ENCODE assay signal across 9 cellular contexts in genomic region chr9:19050637-19051591, GRCh38. TPM values are rescaled to one million over a fixed set of nuclear protein-coding genes. Genes with fewer than 3 reads are reported as not detected.
A peak's percentile ranks its signal among the peaks of the same experiment; 100 is the strongest.
DNase-seq lines count a peak whose midpoint lies in the region; ATAC-seq, FAIRE-seq and TF ChIP-seq lines count a peak whose summit lies in the region.
"Had no signal": no experiment of that assay in that cellular context is flagged by ENCODE, and none has a peak within 500 bp of the region (broad histone marks: within the 10 kb centered on the region; RNA-seq: fewer than 3 reads in every experiment).

No MANE protein-coding gene starts in this region.

- no peaks in the 10 kb centered on the region for H3K27me3 Mint-ChIP-seq in mesothelial cell of epicardium (ENCODE audit: low read depth)

- H3K4me1 ChIP-seq in A549 (peaks cover 21% of the 10 kb centered on the region), GM12878 (ENCODE audit: control insufficient read depth, insufficient read depth, low read length) (peaks cover 5% of the 10 kb centered on the region)

- CTCF ChIA-PET in A549 (lab: Yijun Ruan, JAX) (interaction anchor here (0.6 to 5.3 kb wide), 4 partner anchors 125 to 413 kb away, joined by 3 to 57 read pairs (median 12); no protein-coding TSS in a partner anchor), GM12878 (lab: Yijun Ruan, JAX) (interaction anchor here (0.6 to 3.8 kb wide), 16 partner anchors 12 to 1304 kb away, joined by 3 to 40 read pairs (median 4); no protein-coding TSS in a partner anchor)

- DNase-seq in A549 (ENCODE audit: low read depth in 1 of 2, low spot score in 1 of 2), result no peak
- no peak for DNase-seq in HFF-Myc (ENCODE audit: extremely low read depth, low read depth)
- DNase-seq in GM12878 (ENCODE audit: low read depth, low spot score), result no peak
- no peak for DNase-seq in mesothelial cell of epicardium (ENCODE audit: low spot score in 2 of 2, unreplicated experiment in 2 of 2)
- no peak for DNase-seq in stimulated activated CD4-positive, alpha-beta T cell treated with anti-CD3 and anti-CD28 coated beads, Interleukin-2, amount 100 ng/mL, for 48 hours
- DNase-seq in posterior vena cava (ENCODE audit: low spot score), result no peak
- DNase-seq in stimulated activated CD4-positive, alpha-beta T cell treated with anti-CD3 and anti-CD28 coated beads, Interleukin-4, amount 100 ng/mL, for 1 hour, result no peak

- no peak for TF ChIP-seq RAD21 in A549 (conservative IDR thresholded peaks at IDR 0.05 in 1 of 2, IDR thresholded peaks at IDR 0.05 in 1 of 2)
- no peak for TF ChIP-seq RAD21 in GM12878 (IDR thresholded peaks at IDR 0.05; ENCODE audit: insufficient read depth, low read depth, low read length)

- H3K4me3 Mint-ChIP-seq in mesothelial cell of epicardium, result peak overlapping the region; percentile 89

- SMC1A ChIA-PET in GM12878 (lab: Charles Lee; ENCODE audit: uncharacterized antibody, unreplicated experiment), result interaction anchor here (0.8 to 3.0 kb wide), 14 partner anchors 9 to 416 kb away, joined by 3 to 15 read pairs (median 4); no protein-coding TSS in a partner anchor

- FAIRE-seq in A549 (lab: Jason Lieb, UNC) (no peak), GM12878 (lab: Jason Lieb, UNC) (no peak)
- FAIRE-seq: colon had no signal

- H2AFZ ChIP-seq in GM12878 (ENCODE audit: control insufficient read depth, low read depth, low read length), result no peak overlapping the region

- H3K27me3 ChIP-seq in GM12878 (replicated peaks in 1 of 2; ENCODE audit: control insufficient read depth in 2 of 2, insufficient read depth in 2 of 2, low read length in 1 of 2), result no peaks in the 10 kb centered on the region

- H3K36me3 ChIP-seq in GM12878 (ENCODE audit: control insufficient read depth in 2 of 2, insufficient read depth in 2 of 2, low read length in 1 of 2), result no peaks in the 10 kb centered on the region

- 0 out of 2 replicates have a peak, but pooled peaks cover 3% of the 10 kb centered on the region for H4K20me1 ChIP-seq in GM12878 (ENCODE audit: control insufficient read depth, insufficient read depth)

- H3K4me3 ChIP-seq in A549 (peak overlapping the region; percentile 82), HFF-Myc (replicated peaks; ENCODE audit: low read depth, low read length) (peak overlapping the region; percentile 91), GM12878 (peak overlapping the region; percentile 88)

- H3K27ac ChIP-seq in A549 (peak overlapping the region; percentile 92 to 95; a peak in 4 of 6 replicates), GM12878 (ENCODE audit: control insufficient read depth, insufficient read depth) (no peak overlapping the region)

- TF ChIP-seq CTCF in A549 (IDR thresholded peaks at IDR 0.05) (no peak), HFF-Myc (IDR thresholded peaks at IDR 0.05; ENCODE audit: low read depth, low read length, missing control alignments) (no peak), GM12878 (IDR thresholded peaks at IDR 0.05 in 2 of 3, conservative IDR thresholded peaks at IDR 0.05 in 1 of 3; ENCODE audit: control insufficient read depth in 2 of 3, extremely low read depth in 1 of 3, insufficient read depth in 1 of 3, low read depth in 3 of 3, low read length in 3 of 3) (no peak), mesothelial cell of epicardium (IDR thresholded peaks at IDR 0.05; ENCODE audit: unreplicated experiment) (no peak)

- in situ Hi-C loops in GM12878 (cut with MboI), result loop anchor here (5.0 kb wide), 1 partner anchor 121 kb away; no protein-coding TSS in a partner anchor

- TF ChIP-seq POLR2A in A549 (IDR thresholded peaks at IDR 0.05; ENCODE audit: low read length) (no peak), GM12878 (IDR thresholded peaks at IDR 0.05; ENCODE audit: low read depth, low read length) (no peak)

- H3K9ac ChIP-seq in GM12878 (ENCODE audit: control insufficient read depth, insufficient read depth, low read length), result peak overlapping the region; percentile 79; the same call in 1 of the 2 replicates

- H3K79me2 ChIP-seq in GM12878 (ENCODE audit: control insufficient read depth, insufficient read depth, low read length), result peaks cover 27% of the 10 kb centered on the region

- TF ChIP-seq EP300 in A549 (IDR thresholded peaks at IDR 0.05) (no peak), GM12878 (IDR thresholded peaks at IDR 0.05; ENCODE audit: borderline replicate concordance in 1 of 2, control insufficient read depth in 1 of 2, low read depth in 2 of 2, low read length in 2 of 2) (no peak)

- H3K4me2 ChIP-seq in A549 (peak overlapping the region; percentile 93), GM12878 (ENCODE audit: control insufficient read depth, insufficient read depth) (peak overlapping the region; percentile 75)

- intact Hi-C loops in GM12878 (cut with micrococcal nuclease; ENCODE audit: unreplicated experiment), result no loop called here
- intact Hi-C loops in posterior vena cava (cut with DNase I), result loop anchor here in 1 of 2 donors (10.0 kb wide), 1 partner anchor 54 kb away; the partner anchor contains the start of gene HAUS6

- POLR2A ChIA-PET in A549 (lab: Yijun Ruan, JAX) (interaction anchor here (0.5 to 1.3 kb wide), 2 partner anchors 15 to 180 kb away, joined by 3 to 4 read pairs; partner anchors contain the start of gene DENND4C), GM12878 (lab: Charles Lee) (interaction anchor here (0.5 to 1.1 kb wide), 6 partner anchors 53 to 408 kb away, joined by 3 to 8 read pairs (median 4); partner anchors contain the start of gene DENND4C)

- peaks cover 2% of the 10 kb centered on the region for H3K36me3 Mint-ChIP-seq in mesothelial cell of epicardium

- peaks cover 32% of the 10 kb centered on the region for H3K4me1 Mint-ChIP-seq in mesothelial cell of epicardium

- peak overlapping the region; percentile 97 for H3K27ac Mint-ChIP-seq in mesothelial cell of epicardium

- ATAC-seq in A549, result no peak
- no peak for ATAC-seq in GM12878
- no peak for ATAC-seq in HG02981 (IDR thresholded peaks at IDR 0.05; ENCODE audit: unreplicated experiment)

- no peaks in the 10 kb centered on the region for H3K9me3 Mint-ChIP-seq in mesothelial cell of epicardium

- RAD21 ChIA-PET in GM12878 (lab: Charles Lee; ENCODE audit: unreplicated experiment), result interaction anchor here (0.7 to 3.4 kb wide), 5 partner anchors 46 to 407 kb away, joined by 3 to 64 read pairs (median 5); no protein-coding TSS in a partner anchor

- no TSS peak for BruUV-seq in GM12878 (replicated peaks; lab: Mats Ljungman, UMichigan)

- H3K9me3 ChIP-seq in A549 (no peaks in the 10 kb centered on the region), GM12878 (replicated peaks; ENCODE audit: control insufficient read depth, insufficient read depth, low read length) (no peaks in the 10 kb centered on the region)

- 61% methylated on average over 12 of the region's 12 CpGs for WGBS in A549 (ENCODE audit: missing lambda C conversion rate)
- WGBS in GM12878 (ENCODE audit: insufficient coverage, insufficient replicate concordance, low lambda C conversion rate, missing lambda C conversion rate), result 40% methylated on average over 12 of the region's 12 CpGs

RNA-seq across cellular contexts. Expression of gene RRAGA, which starts 1.7 kb away (rescaled TPM):
- polyA plus RNA-seq in A549 (2011; rRNA removed) (133 and 136 TPM in 2 replicates), A549 (2017; fragmentation: RNase III; extraction: RNeasy Plus Mini Kit Qiagen cat#74134 plus additional on column Dnase treatment) (106 to 117 TPM (median 115 TPM) in 3 replicates), GM12878 (2011; rRNA removed) (54.4 and 64.4 TPM in 2 replicates), GM12878 (2014; fragmentation: Illumina TruSeq; extraction: Trizol) (36.5 and 38.4 TPM in 2 replicates), GM12878 (2014; fragmentation: Nextera tagmentation; extraction: Ambion mirVana) (10 to 100 TPM; 10.1 to 19.3 TPM), GM12878 (2014; rRNA removed) (39.3 and 39.8 TPM in 2 replicates), GM12878 (2016; fragmentation: Nextera tagmentation; extraction: Ambion mirVana) (10 to 100 TPM; 74.2 to 74.6 TPM)
- 74.1 and 93.8 TPM in 2 replicates for polyA plus RNA-seq in A549 (2012; cell fraction: cytosol; rRNA removed)
- polyA plus RNA-seq in A549 (2012; cell fraction: nucleus; rRNA removed), result 55.1 and 71.7 TPM in 2 replicates
- 76.7 and 96.9 TPM in 2 replicates for polyA minus RNA-seq in A549 (2011; rRNA and poly(A)+ RNA removed)
- total RNA-seq in GM12878 (2013; cell fraction: nucleolus; rRNA removed), result 14.9 and 16.6 TPM in 2 replicates
- total RNA-seq in GM12878 (2014; rRNA removed) (23.5 and 26.0 TPM in 2 replicates), GM12878 (2014; rRNA removed; fragmentation: Illumina TruSeq; extraction: Trizol) (22.8 and 23.2 TPM in 2 replicates), GM12878 (2021) (41.4 and 44.5 TPM in 2 replicates), mesothelial cell of epicardium (56.6 to 58.2 TPM (median 56.6 TPM) in 3 replicates), posterior vena cava (10 to 100 TPM; 88.3 to 88.7 TPM)
- polyA plus RNA-seq in GM12878 (2011; ENCODE audit: low read depth), result 31.6 TPM
- 50.4 and 53.2 TPM in 2 replicates for polyA plus RNA-seq in GM12878 (2011; cell fraction: cytosol; rRNA removed)
- polyA plus RNA-seq in GM12878 (2011; cell fraction: nucleus; rRNA removed), result 37.1 and 43.1 TPM in 2 replicates
- polyA plus RNA-seq in GM12878 (2012), result 30.7 and 37.2 TPM in 2 replicates
- polyA minus RNA-seq in GM12878 (2011; rRNA and poly(A)+ RNA removed), result 47.8 and 51.2 TPM in 2 replicates
- 13.8 and 14.0 TPM in 2 replicates for polyA minus RNA-seq in GM12878 (2011; cell fraction: cytosol; rRNA and poly(A)+ RNA removed)
- 34.1 and 41.9 TPM in 2 replicates for polyA minus RNA-seq in GM12878 (2011; cell fraction: nucleus; rRNA and poly(A)+ RNA removed)

RNA-seq across cellular contexts. Expression of gene SAXO1, which starts 17.9 kb away (rescaled TPM):
- polyA plus RNA-seq in A549 (2011; rRNA removed) (not detected in 2 replicates), A549 (2017; fragmentation: RNase III; extraction: RNeasy Plus Mini Kit Qiagen cat#74134 plus additional on column Dnase treatment) (not detected in 3 replicates), GM12878 (2011; rRNA removed) (under 0.01 TPM in 1 of 2 replicates, not detected in the other), GM12878 (2014; fragmentation: Illumina TruSeq; extraction: Trizol) (0.01 TPM in 1 of 2 replicates, not detected in the other), GM12878 (2014; fragmentation: Nextera tagmentation; extraction: Ambion mirVana) (not detected), GM12878 (2014; rRNA removed) (not detected in 2 replicates), GM12878 (2016; fragmentation: Nextera tagmentation; extraction: Ambion mirVana) (not detected)
- polyA plus RNA-seq in A549 (2012; cell fraction: cytosol; rRNA removed), result not detected in 2 replicates
- not detected in 2 replicates for polyA plus RNA-seq in A549 (2012; cell fraction: nucleus; rRNA removed)
- polyA minus RNA-seq in A549 (2011; rRNA and poly(A)+ RNA removed), result not detected in 2 replicates
- 0.15 and 0.46 TPM in 2 replicates for total RNA-seq in GM12878 (2013; cell fraction: nucleolus; rRNA removed)
- total RNA-seq in GM12878 (2014; rRNA removed) (0.11 TPM in 1 of 2 replicates, not detected in the other), GM12878 (2014; rRNA removed; fragmentation: Illumina TruSeq; extraction: Trizol) (not detected in 2 replicates), GM12878 (2021) (not detected in 2 replicates), mesothelial cell of epicardium (0.13 to 0.43 TPM (median 0.38 TPM) in 3 replicates), posterior vena cava (under 1 TPM; 0.05 to 0.28 TPM)
- not detected for polyA plus RNA-seq in GM12878 (2011; ENCODE audit: low read depth)
- not detected in 2 replicates for polyA plus RNA-seq in GM12878 (2011; cell fraction: cytosol; rRNA removed)
- 0.01 TPM in 1 of 2 replicates, not detected in the other for polyA plus RNA-seq in GM12878 (2011; cell fraction: nucleus; rRNA removed)
- polyA plus RNA-seq in GM12878 (2012), result not detected in 2 replicates
- polyA minus RNA-seq in GM12878 (2011; rRNA and poly(A)+ RNA removed), result 0.15 TPM in 2 replicates
- not detected in 2 replicates for polyA minus RNA-seq in GM12878 (2011; cell fraction: cytosol; rRNA and poly(A)+ RNA removed)
- not detected in 2 replicates for polyA minus RNA-seq in GM12878 (2011; cell fraction: nucleus; rRNA and poly(A)+ RNA removed)

RNA-seq across cellular contexts. Expression of gene HAUS6, which starts 51.8 kb away (rescaled TPM):
- 24.1 and 34.6 TPM in 2 replicates for polyA plus RNA-seq in A549 (2011; rRNA removed)
- 6.7 and 6.9 TPM in 2 replicates for polyA plus RNA-seq in A549 (2012; cell fraction: cytosol; rRNA removed)
- polyA plus RNA-seq in A549 (2012; cell fraction: nucleus; rRNA removed), result 5.7 and 8.0 TPM in 2 replicates
- polyA plus RNA-seq in A549 (2017; fragmentation: RNase III; extraction: RNeasy Plus Mini Kit Qiagen cat#74134 plus additional on column Dnase treatment), result 21.9 to 23.8 TPM (median 22.4 TPM) in 3 replicates
- 12.4 and 13.5 TPM in 2 replicates for polyA minus RNA-seq in A549 (2011; rRNA and poly(A)+ RNA removed)
- total RNA-seq in GM12878 (2013; cell fraction: nucleolus; rRNA removed), result 33.5 and 34.2 TPM in 2 replicates
- 17.1 and 22.3 TPM in 2 replicates for total RNA-seq in GM12878 (2014; rRNA removed)
- total RNA-seq in GM12878 (2014; rRNA removed; fragmentation: Illumina TruSeq; extraction: Trizol), result 26.4 and 26.8 TPM in 2 replicates
- 17.4 and 18.0 TPM in 2 replicates for total RNA-seq in GM12878 (2021)
- polyA plus RNA-seq in GM12878 (2011; ENCODE audit: low read depth), result 3.9 TPM
- 17.5 and 29.3 TPM in 2 replicates for polyA plus RNA-seq in GM12878 (2011; rRNA removed)
- 6.3 and 6.9 TPM in 2 replicates for polyA plus RNA-seq in GM12878 (2011; cell fraction: cytosol; rRNA removed)
- 11.7 and 12.4 TPM in 2 replicates for polyA plus RNA-seq in GM12878 (2011; cell fraction: nucleus; rRNA removed)
- 6.0 and 9.0 TPM in 2 replicates for polyA plus RNA-seq in GM12878 (2012)
- 19.5 and 26.5 TPM in 2 replicates for polyA plus RNA-seq in GM12878 (2014; fragmentation: Illumina TruSeq; extraction: Trizol)
- polyA plus RNA-seq in GM12878 (2014; fragmentation: Nextera tagmentation; extraction: Ambion mirVana), result 1 to 10 TPM; 7.1 to 8.4 TPM
- 10.2 and 11.9 TPM in 2 replicates for polyA plus RNA-seq in GM12878 (2014; rRNA removed)
- 10 to 100 TPM; 13.0 to 14.9 TPM for polyA plus RNA-seq in GM12878 (2016; fragmentation: Nextera tagmentation; extraction: Ambion mirVana)
- polyA minus RNA-seq in GM12878 (2011; rRNA and poly(A)+ RNA removed), result 14.2 and 18.7 TPM in 2 replicates
- 6.1 and 7.7 TPM in 2 replicates for polyA minus RNA-seq in GM12878 (2011; cell fraction: cytosol; rRNA and poly(A)+ RNA removed)
- polyA minus RNA-seq in GM12878 (2011; cell fraction: nucleus; rRNA and poly(A)+ RNA removed), result 9.3 and 14.4 TPM in 2 replicates
- 14.9 to 16.1 TPM (median 15.6 TPM) in 3 replicates for total RNA-seq in mesothelial cell of epicardium
- total RNA-seq in posterior vena cava, result 10 to 100 TPM in 1 of 2 donors, 1 to 10 TPM in 1; 9.8 to 10.5 TPM
